Comparison of ENCODE assay signal across 1 cellular context in the genomic region with DNA sequence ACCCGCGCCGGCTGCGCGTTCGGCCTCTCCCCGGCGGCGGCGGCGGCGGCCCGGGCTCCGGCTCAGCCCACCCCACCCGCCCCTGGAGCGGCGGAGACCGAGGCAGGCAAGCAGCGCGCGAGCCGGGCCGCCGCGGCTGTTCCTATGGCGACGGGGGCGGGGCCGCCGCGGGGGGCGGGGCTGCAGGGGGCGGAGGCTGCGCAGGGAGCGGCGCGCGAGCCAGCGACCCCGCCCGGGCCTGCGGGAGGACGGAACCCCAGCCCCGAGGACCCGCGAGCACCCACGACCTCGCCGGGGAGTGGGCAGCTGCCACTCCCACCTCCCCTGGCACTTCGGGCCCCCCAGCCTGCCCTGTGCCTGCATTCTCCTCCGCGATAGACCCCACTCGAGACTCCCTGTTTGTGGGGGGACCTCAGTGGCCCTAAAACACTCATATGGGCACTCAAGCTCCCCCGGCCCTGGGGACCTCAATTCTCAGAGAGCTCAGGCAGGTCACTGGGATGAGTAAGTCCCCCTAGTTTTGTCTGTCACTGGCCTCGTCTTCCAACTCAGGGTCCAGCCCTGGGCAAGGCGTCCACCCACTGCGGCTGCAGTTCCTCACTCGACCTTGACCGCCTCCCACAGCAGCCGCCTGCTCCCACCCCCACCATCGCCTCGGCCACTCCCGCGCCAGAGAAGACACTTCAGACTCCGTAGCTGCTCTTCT.
A peak's percentile ranks its signal among the peaks of the same experiment; 100 is the strongest.
TF ChIP-seq lines count a peak whose summit lies in the region.

A gene (minus strand): TSS at position 115 of the 706 bp plus-strand sequence. CDS start 597 bp downstream, outside the sequence.

TF ChIP-seq in K562, 482 proteins besides CTCF, POLR2A, EP300 and RAD21 (continued from another document and continues in another):
- TF ChIP-seq, protein P1, sequence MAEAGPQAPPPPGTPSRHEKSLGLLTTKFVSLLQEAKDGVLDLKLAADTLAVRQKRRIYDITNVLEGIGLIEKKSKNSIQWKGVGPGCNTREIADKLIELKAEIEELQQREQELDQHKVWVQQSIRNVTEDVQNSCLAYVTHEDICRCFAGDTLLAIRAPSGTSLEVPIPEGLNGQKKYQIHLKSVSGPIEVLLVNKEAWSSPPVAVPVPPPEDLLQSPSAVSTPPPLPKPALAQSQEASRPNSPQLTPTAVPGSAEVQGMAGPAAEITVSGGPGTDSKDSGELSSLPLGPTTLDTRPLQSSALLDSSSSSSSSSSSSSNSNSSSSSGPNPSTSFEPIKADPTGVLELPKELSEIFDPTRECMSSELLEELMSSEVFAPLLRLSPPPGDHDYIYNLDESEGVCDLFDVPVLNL (CRISPR knock-in tag; IDR thresholded peaks at IDR 0.05; ENCODE audit: low read depth): no peak
- TF ChIP-seq ZNF217 (CRISPR knock-in tag; IDR thresholded peaks at IDR 0.05) (no peak), EP400 (IDR thresholded peaks at IDR 0.05) (no peak), ZNF311 (CRISPR knock-in tag; IDR thresholded peaks at IDR 0.05) (no peak), MEIS2 (IDR thresholded peaks at IDR 0.05; ENCODE audit: partially characterized antibody) (peak; percentile 15), XRCC5 (IDR thresholded peaks at IDR 0.05; ENCODE audit: low read depth, low read length) (no peak), FOXK1 (CRISPR knock-in tag; IDR thresholded peaks at IDR 0.05; ENCODE audit: borderline replicate concordance) (no peak), GATA2 (CRISPR knock-in tag; IDR thresholded peaks at IDR 0.05) (no peak), ZNF134 (CRISPR knock-in tag; conservative IDR thresholded peaks at IDR 0.05) (no peak), ILK (tag; IDR thresholded peaks at IDR 0.05; ENCODE audit: borderline replicate concordance, low read depth) (no peak), ZNF584 (CRISPR knock-in tag; IDR thresholded peaks at IDR 0.05; ENCODE audit: low read depth) (no peak), KLF10 (CRISPR knock-in tag; IDR thresholded peaks at IDR 0.05) (no peak), SREBF1 (IDR thresholded peaks at IDR 0.05; ENCODE audit: borderline replicate concordance, low read depth, low read length) (no peak), NR1H2 (CRISPR knock-in tag; IDR thresholded peaks at IDR 0.05) (no peak), CREB1 (IDR thresholded peaks at IDR 0.05) (no peak), CREB1 (CRISPR knock-in tag; IDR thresholded peaks at IDR 0.05) (peak; percentile 22; the same call in 1 of the 2 replicates), ELF4 (CRISPR knock-in tag; IDR thresholded peaks at IDR 0.05) (0 out of 2 replicates have a peak, but pooled peaks have one; percentile 36), JUND (IDR thresholded peaks at IDR 0.05; ENCODE audit: borderline replicate concordance, low read depth, low read length) (no peak), JUND (tag; IDR thresholded peaks at IDR 0.05; ENCODE audit: borderline replicate concordance, low read depth, low read length) (no peak), POU5F1 (IDR thresholded peaks at IDR 0.05; ENCODE audit: borderline replicate concordance, low read depth, low read length, partially characterized antibody) (no peak), KAT2B (IDR thresholded peaks at IDR 0.05; ENCODE audit: low read depth, low read length) (no peak), SRSF7 (optimal IDR thresholded peaks at IDR 0.05; ENCODE audit: low read depth, low read length) (no peak), ZNF717 (CRISPR knock-in tag; IDR thresholded peaks at IDR 0.05) (peak; percentile 84; the same call in 1 of the 2 replicates), L3MBTL2 (IDR thresholded peaks at IDR 0.05) (no peak), EGR1 (conservative IDR thresholded peaks at IDR 0.05) (peak; percentile 77), ZC3H11A (IDR thresholded peaks at IDR 0.05; ENCODE audit: low read depth, low read length) (no peak), KHSRP (IDR thresholded peaks at IDR 0.05) (no peak), FOXP1 (CRISPR knock-in tag; IDR thresholded peaks at IDR 0.05) (no peak), TEAD2 (tag; IDR thresholded peaks at IDR 0.05) (no peak), NONO (IDR thresholded peaks at IDR 0.05; ENCODE audit: low read depth in 2 of 2, low read length in 1 of 2) (no peak), IRF2 (CRISPR knock-in tag; IDR thresholded peaks at IDR 0.05) (no peak), ARID2 (IDR thresholded peaks at IDR 0.05) (no peak), ZNF551 (CRISPR knock-in tag; IDR thresholded peaks at IDR 0.05) (no peak), FOXA3 (CRISPR knock-in tag; conservative IDR thresholded peaks at IDR 0.05 in 1 of 2, IDR thresholded peaks at IDR 0.05 in 1 of 2) (no peak), MTA3 (IDR thresholded peaks at IDR 0.05; ENCODE audit: borderline replicate concordance) (peak; percentile 60; the same call in 1 of the 2 replicates), CXXC5 (CRISPR knock-in tag; IDR thresholded peaks at IDR 0.05) (no peak), DIDO1 (tag; IDR thresholded peaks at IDR 0.05; ENCODE audit: low read depth) (no peak), SMAD2 (IDR thresholded peaks at IDR 0.05; ENCODE audit: low read depth, low read length) (no peak), ZNF79 (CRISPR knock-in tag; IDR thresholded peaks at IDR 0.05; ENCODE audit: low read depth) (no peak), CHD4 (IDR thresholded peaks at IDR 0.05; ENCODE audit: insufficient read depth, insufficient replicate concordance, low read depth, low read length, poor library complexity, severe bottlenecking) (no peak)
- TF ChIP-seq, protein P2, sequence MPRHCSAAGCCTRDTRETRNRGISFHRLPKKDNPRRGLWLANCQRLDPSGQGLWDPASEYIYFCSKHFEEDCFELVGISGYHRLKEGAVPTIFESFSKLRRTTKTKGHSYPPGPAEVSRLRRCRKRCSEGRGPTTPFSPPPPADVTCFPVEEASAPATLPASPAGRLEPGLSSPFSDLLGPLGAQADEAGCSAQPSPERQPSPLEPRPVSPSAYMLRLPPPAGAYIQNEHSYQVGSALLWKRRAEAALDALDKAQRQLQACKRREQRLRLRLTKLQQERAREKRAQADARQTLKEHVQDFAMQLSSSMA (CRISPR knock-in tag; IDR thresholded peaks at IDR 0.05): no peak
- TF ChIP-seq, protein P3, sequence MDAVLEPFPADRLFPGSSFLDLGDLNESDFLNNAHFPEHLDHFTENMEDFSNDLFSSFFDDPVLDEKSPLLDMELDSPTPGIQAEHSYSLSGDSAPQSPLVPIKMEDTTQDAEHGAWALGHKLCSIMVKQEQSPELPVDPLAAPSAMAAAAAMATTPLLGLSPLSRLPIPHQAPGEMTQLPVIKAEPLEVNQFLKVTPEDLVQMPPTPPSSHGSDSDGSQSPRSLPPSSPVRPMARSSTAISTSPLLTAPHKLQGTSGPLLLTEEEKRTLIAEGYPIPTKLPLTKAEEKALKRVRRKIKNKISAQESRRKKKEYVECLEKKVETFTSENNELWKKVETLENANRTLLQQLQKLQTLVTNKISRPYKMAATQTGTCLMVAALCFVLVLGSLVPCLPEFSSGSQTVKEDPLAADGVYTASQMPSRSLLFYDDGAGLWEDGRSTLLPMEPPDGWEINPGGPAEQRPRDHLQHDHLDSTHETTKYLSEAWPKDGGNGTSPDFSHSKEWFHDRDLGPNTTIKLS (IDR thresholded peaks at IDR 0.05; ENCODE audit: borderline replicate concordance, low read depth): no peak
- TF ChIP-seq, protein P4, sequence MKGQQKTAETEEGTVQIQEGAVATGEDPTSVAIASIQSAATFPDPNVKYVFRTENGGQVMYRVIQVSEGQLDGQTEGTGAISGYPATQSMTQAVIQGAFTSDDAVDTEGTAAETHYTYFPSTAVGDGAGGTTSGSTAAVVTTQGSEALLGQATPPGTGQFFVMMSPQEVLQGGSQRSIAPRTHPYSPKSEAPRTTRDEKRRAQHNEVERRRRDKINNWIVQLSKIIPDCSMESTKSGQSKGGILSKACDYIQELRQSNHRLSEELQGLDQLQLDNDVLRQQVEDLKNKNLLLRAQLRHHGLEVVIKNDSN (CRISPR knock-in tag; IDR thresholded peaks at IDR 0.05): no peak
- TF ChIP-seq, protein P5, sequence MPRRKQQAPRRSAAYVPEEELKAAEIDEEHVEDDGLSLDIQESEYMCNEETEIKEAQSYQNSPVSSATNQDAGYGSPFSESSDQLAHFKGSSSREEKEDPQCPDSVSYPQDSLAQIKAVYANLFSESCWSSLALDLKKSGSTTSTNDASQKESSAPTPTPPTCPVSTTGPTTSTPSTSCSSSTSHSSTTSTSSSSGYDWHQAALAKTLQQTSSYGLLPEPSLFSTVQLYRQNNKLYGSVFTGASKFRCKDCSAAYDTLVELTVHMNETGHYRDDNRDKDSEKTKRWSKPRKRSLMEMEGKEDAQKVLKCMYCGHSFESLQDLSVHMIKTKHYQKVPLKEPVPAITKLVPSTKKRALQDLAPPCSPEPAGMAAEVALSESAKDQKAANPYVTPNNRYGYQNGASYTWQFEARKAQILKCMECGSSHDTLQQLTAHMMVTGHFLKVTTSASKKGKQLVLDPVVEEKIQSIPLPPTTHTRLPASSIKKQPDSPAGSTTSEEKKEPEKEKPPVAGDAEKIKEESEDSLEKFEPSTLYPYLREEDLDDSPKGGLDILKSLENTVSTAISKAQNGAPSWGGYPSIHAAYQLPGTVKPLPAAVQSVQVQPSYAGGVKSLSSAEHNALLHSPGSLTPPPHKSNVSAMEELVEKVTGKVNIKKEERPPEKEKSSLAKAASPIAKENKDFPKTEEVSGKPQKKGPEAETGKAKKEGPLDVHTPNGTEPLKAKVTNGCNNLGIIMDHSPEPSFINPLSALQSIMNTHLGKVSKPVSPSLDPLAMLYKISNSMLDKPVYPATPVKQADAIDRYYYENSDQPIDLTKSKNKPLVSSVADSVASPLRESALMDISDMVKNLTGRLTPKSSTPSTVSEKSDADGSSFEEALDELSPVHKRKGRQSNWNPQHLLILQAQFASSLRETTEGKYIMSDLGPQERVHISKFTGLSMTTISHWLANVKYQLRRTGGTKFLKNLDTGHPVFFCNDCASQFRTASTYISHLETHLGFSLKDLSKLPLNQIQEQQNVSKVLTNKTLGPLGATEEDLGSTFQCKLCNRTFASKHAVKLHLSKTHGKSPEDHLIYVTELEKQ (CRISPR knock-in tag; IDR thresholded peaks at IDR 0.05): no peak
- TF ChIP-seq, protein P6, sequence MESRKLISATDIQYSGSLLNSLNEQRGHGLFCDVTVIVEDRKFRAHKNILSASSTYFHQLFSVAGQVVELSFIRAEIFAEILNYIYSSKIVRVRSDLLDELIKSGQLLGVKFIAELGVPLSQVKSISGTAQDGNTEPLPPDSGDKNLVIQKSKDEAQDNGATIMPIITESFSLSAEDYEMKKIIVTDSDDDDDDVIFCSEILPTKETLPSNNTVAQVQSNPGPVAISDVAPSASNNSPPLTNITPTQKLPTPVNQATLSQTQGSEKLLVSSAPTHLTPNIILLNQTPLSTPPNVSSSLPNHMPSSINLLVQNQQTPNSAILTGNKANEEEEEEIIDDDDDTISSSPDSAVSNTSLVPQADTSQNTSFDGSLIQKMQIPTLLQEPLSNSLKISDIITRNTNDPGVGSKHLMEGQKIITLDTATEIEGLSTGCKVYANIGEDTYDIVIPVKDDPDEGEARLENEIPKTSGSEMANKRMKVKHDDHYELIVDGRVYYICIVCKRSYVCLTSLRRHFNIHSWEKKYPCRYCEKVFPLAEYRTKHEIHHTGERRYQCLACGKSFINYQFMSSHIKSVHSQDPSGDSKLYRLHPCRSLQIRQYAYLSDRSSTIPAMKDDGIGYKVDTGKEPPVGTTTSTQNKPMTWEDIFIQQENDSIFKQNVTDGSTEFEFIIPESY (CRISPR knock-in tag; IDR thresholded peaks at IDR 0.05): no peak
- TF ChIP-seq, protein P7, sequence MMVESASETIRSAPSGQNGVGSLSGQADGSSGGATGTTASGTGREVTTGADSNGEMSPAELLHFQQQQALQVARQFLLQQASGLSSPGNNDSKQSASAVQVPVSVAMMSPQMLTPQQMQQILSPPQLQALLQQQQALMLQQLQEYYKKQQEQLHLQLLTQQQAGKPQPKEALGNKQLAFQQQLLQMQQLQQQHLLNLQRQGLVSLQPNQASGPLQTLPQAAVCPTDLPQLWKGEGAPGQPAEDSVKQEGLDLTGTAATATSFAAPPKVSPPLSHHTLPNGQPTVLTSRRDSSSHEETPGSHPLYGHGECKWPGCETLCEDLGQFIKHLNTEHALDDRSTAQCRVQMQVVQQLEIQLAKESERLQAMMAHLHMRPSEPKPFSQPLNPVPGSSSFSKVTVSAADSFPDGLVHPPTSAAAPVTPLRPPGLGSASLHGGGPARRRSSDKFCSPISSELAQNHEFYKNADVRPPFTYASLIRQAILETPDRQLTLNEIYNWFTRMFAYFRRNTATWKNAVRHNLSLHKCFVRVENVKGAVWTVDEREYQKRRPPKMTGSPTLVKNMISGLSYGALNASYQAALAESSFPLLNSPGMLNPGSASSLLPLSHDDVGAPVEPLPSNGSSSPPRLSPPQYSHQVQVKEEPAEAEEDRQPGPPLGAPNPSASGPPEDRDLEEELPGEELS (CRISPR knock-in tag; IDR thresholded peaks at IDR 0.05; ENCODE audit: borderline replicate concordance): no peak
- TF ChIP-seq, protein P8, sequence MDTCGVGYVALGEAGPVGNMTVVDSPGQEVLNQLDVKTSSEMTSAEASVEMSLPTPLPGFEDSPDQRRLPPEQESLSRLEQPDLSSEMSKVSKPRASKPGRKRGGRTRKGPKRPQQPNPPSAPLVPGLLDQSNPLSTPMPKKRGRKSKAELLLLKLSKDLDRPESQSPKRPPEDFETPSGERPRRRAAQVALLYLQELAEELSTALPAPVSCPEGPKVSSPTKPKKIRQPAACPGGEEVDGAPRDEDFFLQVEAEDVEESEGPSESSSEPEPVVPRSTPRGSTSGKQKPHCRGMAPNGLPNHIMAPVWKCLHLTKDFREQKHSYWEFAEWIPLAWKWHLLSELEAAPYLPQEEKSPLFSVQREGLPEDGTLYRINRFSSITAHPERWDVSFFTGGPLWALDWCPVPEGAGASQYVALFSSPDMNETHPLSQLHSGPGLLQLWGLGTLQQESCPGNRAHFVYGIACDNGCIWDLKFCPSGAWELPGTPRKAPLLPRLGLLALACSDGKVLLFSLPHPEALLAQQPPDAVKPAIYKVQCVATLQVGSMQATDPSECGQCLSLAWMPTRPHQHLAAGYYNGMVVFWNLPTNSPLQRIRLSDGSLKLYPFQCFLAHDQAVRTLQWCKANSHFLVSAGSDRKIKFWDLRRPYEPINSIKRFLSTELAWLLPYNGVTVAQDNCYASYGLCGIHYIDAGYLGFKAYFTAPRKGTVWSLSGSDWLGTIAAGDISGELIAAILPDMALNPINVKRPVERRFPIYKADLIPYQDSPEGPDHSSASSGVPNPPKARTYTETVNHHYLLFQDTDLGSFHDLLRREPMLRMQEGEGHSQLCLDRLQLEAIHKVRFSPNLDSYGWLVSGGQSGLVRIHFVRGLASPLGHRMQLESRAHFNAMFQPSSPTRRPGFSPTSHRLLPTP (IDR thresholded peaks at IDR 0.05; ENCODE audit: borderline replicate concordance, extremely low read depth, insufficient read length): no peak
- TF ChIP-seq, protein P9, sequence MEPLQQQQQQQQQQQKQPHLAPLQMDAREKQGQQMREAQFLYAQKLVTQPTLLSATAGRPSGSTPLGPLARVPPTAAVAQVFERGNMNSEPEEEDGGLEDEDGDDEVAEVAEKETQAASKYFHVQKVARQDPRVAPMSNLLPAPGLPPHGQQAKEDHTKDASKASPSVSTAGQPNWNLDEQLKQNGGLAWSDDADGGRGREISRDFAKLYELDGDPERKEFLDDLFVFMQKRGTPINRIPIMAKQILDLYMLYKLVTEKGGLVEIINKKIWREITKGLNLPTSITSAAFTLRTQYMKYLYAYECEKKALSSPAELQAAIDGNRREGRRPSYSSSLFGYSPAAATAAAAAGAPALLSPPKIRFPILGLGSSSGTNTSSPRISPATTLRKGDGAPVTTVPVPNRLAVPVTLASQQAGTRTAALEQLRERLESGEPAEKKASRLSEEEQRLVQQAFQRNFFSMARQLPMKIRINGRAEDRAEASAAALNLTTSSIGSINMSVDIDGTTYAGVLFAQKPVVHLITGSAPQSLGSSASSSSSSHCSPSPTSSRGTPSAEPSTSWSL (CRISPR knock-in tag; IDR thresholded peaks at IDR 0.05; ENCODE audit: borderline replicate concordance): no peak
